ENCODE assay signal across 18 cellular contexts in the genomic region with DNA sequence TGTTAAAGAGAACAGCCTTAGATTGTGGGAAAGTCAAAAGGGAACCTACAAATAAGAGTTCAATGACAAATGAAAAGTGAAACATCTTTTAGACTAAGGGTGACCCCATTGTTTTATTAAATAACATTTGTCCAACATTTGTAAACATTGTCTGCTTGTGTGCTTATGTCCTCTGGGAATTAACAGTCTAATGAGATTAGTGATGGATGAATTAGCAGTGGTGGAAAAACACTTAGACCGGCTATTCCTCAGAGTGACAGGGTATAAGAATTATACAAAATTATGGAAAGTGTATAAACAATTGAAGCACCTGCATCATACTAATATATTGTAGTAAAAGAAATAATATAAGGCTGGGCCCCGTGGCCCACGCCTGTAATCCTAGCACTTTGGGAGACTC. TPM values are rescaled to one million over a fixed set of nuclear protein-coding genes. Genes with fewer than 3 reads are reported as not detected.
DNase-seq lines count a peak whose midpoint lies in the region; ATAC-seq and TF ChIP-seq lines count a peak whose summit lies in the region.
"Had no signal": no experiment of that assay in that cellular context is flagged by ENCODE, and none has a peak within 500 bp of the region (broad histone marks: within the 10 kb centered on the region; RNA-seq: fewer than 3 reads in every experiment).

No MANE protein-coding gene starts in this region.

- no peaks in the 10 kb centered on the region for H3K27me3 ChIP-seq in upper lobe of left lung
- H3K27me3 ChIP-seq: MG63 had no signal

- peaks cover 6% of the 10 kb centered on the region for H3K36me3 Mint-ChIP-seq in T-helper 1 cell treated with Interleukin-12 subunit alpha and Interleukin-12 subunit beta and Interleukin-4 antibody, amounts not matched to agents 30 μg/mL and 1 μg/mL, for 36 hours (ENCODE audit: low read depth)
- no peaks in the 10 kb centered on the region for H3K36me3 Mint-ChIP-seq in nephron (ENCODE audit: low read depth)
- H3K36me3 Mint-ChIP-seq: naive thymus-derived CD8-positive, alpha-beta T cell had no signal

- TF ChIP-seq EP300 in upper lobe of left lung (IDR thresholded peaks at IDR 0.05): no peak

- peak overlapping the region; percentile 25 for H3K4me3 Mint-ChIP-seq in T-helper 1 cell treated with Interleukin-12 subunit alpha and Interleukin-12 subunit beta and Interleukin-4 antibody, amounts not matched to agents 30 μg/mL and 1 μg/mL, for 36 hours
- peak overlapping the region in 2 of 3 experiments; percentile 50 to 55 for H3K4me3 Mint-ChIP-seq in nephron

- peaks cover 3% of the 10 kb centered on the region for H3K27me3 Mint-ChIP-seq in T-helper 1 cell treated with Interleukin-12 subunit alpha and Interleukin-12 subunit beta and Interleukin-4 antibody, amounts not matched to agents 30 μg/mL and 1 μg/mL, for 36 hours (ENCODE audit: low read depth)
- no peaks in the 10 kb centered on the region for H3K27me3 Mint-ChIP-seq in nephron (ENCODE audit: low read depth)
- H3K27me3 Mint-ChIP-seq: naive thymus-derived CD8-positive, alpha-beta T cell had no signal

- H3K36me3 ChIP-seq in KOPT-K1 (ENCODE audit: insufficient read depth, low read length): no peaks in the 10 kb centered on the region
- no peaks in the 10 kb centered on the region for H3K36me3 ChIP-seq in upper lobe of left lung
- H3K36me3 ChIP-seq: MG63 had no signal

- WGBS in upper lobe of left lung, 2 donors: 79 to 82% methylated on average over 3 of the region's 3 CpGs

- H3K9me3 ChIP-seq in KOPT-K1 (ENCODE audit: insufficient read depth, low read length, poor library complexity, severe bottlenecking) (no peaks in the 10 kb centered on the region), upper lobe of left lung (no peaks in the 10 kb centered on the region)
- H3K9me3 ChIP-seq: MG63 had no signal

- H3K27ac ChIP-seq in KOPT-K1 (ENCODE audit: low read depth, low read length, poor library complexity, severe bottlenecking): peak overlapping the region; percentile 99
- peak overlapping the region in 2 of 4 donors; percentile 13 to 92 for H3K27ac ChIP-seq in upper lobe of left lung

- no peak for ATAC-seq in GM18873 (IDR thresholded peaks at IDR 0.05; ENCODE audit: low FRiP score, unreplicated experiment)
- ATAC-seq in GM19035 (IDR thresholded peaks at IDR 0.05; ENCODE audit: unreplicated experiment): no peak
- no peak for ATAC-seq in upper lobe of left lung (ENCODE audit: low FRiP score in 2 of 2)
- ATAC-seq: activated naive CD4-positive, alpha-beta T cell treated with anti-CD3 and anti-CD28 coated beads, Interleukin-2, amount 50 U/mL, for 72 hours; naive thymus-derived CD8-positive, alpha-beta T cell; right cardiac atrium had no signal

- no peaks in the 10 kb centered on the region for H3K9me3 Mint-ChIP-seq in T-helper 1 cell treated with Interleukin-12 subunit alpha and Interleukin-12 subunit beta and Interleukin-4 antibody, amounts not matched to agents 30 μg/mL and 1 μg/mL, for 36 hours
- H3K9me3 Mint-ChIP-seq in nephron: no peaks in the 10 kb centered on the region
- H3K9me3 Mint-ChIP-seq: activated naive CD4-positive, alpha-beta T cell treated with anti-CD3 and anti-CD28 coated beads, Interleukin-2, amount 50 U/mL, for 72 hours had no signal

- peaks cover 0 to 15% (median 8%) of the 10 kb centered on the region in 4 donors for H3K4me1 ChIP-seq in upper lobe of left lung

- DNase-seq in T-helper 1 cell: no peak
- DNase-seq in SK-N-DZ (ENCODE audit: low spot score): peak; percentile 9
- no peak for DNase-seq in upper lobe of left lung
- DNase-seq: activated CD4-positive, CD25-positive, alpha-beta regulatory T cell; activated CD8-positive, alpha-beta memory T cell treated with anti-CD3 and anti-CD28 coated beads, Interleukin-2, amount 50 U/mL, for 4 hours; central memory CD4-positive, alpha-beta T cell; GDM1; MG63; naive thymus-derived CD8-positive, alpha-beta T cell; NK-92 treated with Interleukin-12 subunit alpha and Interleukin-12 subunit beta, amount 100 ng/mL, for 24 hours; right cardiac atrium had no signal

- peak overlapping the region; percentile 71 for H3K27ac Mint-ChIP-seq in T-helper 1 cell treated with Interleukin-12 subunit alpha and Interleukin-12 subunit beta and Interleukin-4 antibody, amounts not matched to agents 30 μg/mL and 1 μg/mL, for 36 hours
- H3K27ac Mint-ChIP-seq in nephron: peak overlapping the region; percentile 53 to 99 (median 96)

- TF ChIP-seq CTCF in nephron (IDR thresholded peaks at IDR 0.05; ENCODE audit: unreplicated experiment in 3 of 3) (no peak), upper lobe of left lung (IDR thresholded peaks at IDR 0.05) (no peak)

- TF ChIP-seq POLR2A in upper lobe of left lung (IDR thresholded peaks at IDR 0.05): no peak

- H3K4me3 ChIP-seq in upper lobe of left lung: no peak overlapping the region
- H3K4me3 ChIP-seq: lung, MG63 had no signal

- peaks cover 36% of the 10 kb centered on the region for H3K4me1 Mint-ChIP-seq in T-helper 1 cell treated with Interleukin-12 subunit alpha and Interleukin-12 subunit beta and Interleukin-4 antibody, amounts not matched to agents 30 μg/mL and 1 μg/mL, for 36 hours (ENCODE audit: low read depth)
- H3K4me1 Mint-ChIP-seq in nephron: peaks cover 10% of the 10 kb centered on the region

RNA-seq across cellular contexts. Expression of gene HFE, which starts 29.3 kb away (rescaled TPM):
- not detected in 2 replicates for polyA plus RNA-seq in SK-N-DZ (2014; cell fraction: cytosol; rRNA removed)
- not detected in 2 replicates for polyA plus RNA-seq in SK-N-DZ (2014; cell fraction: nucleus; rRNA removed)
- total RNA-seq in upper lobe of left lung: 10 to 100 TPM in 2 of 6 donors, 1 to 10 TPM in 4; 3.8 to 26.2 (median 8.5) TPM
